13 cellular contexts compared by ENCODE assay signal in genomic region chr1:23594149-23594917, GRCh38. TPM values are rescaled to one million over a fixed set of nuclear protein-coding genes. Genes with fewer than 3 reads are reported as not detected.
DNase-seq lines count a peak whose midpoint lies in the region; ATAC-seq, FAIRE-seq and TF ChIP-seq lines count a peak whose summit lies in the region.
"Had no signal": no experiment of that assay in that cellular context is flagged by ENCODE, and none has a peak within 500 bp of the region (broad histone marks: within the 10 kb centered on the region; RNA-seq: fewer than 3 reads in every experiment).

No MANE protein-coding gene starts in this region.

- H3K36me3 ChIP-seq in HepG2 (replicated peaks in 1 of 2; ENCODE audit: control insufficient read depth in 1 of 2, insufficient read depth in 2 of 2, low read length in 2 of 2) (no peaks in the 10 kb centered on the region), right lobe of liver (no peaks in the 10 kb centered on the region), esophagus squamous epithelium (no peaks in the 10 kb centered on the region)
- H3K36me3 ChIP-seq: left lung, tibial artery had no signal

- no peaks in the 10 kb centered on the region for H3K36me3 Mint-ChIP-seq in T-helper 17 cell (ENCODE audit: low read depth)
- H3K36me3 Mint-ChIP-seq: activated naive CD4-positive, alpha-beta T cell treated with anti-CD3 and anti-CD28 coated beads, Interleukin-2, amount 50 U/mL, for 24 hours had no signal

- no peak for TF ChIP-seq CTCF in HepG2 (CRISPR knock-in tag; IDR thresholded peaks at IDR 0.05)
- TF ChIP-seq CTCF in right lobe of liver (IDR thresholded peaks at IDR 0.05): no peak
- TF ChIP-seq CTCF in esophagus squamous epithelium (IDR thresholded peaks at IDR 0.05): no peak

- CTCF ChIA-PET in HepG2 (lab: Yijun Ruan, JAX; ENCODE audit: low intra/inter-chr PET ratio, low total read pairs): no interaction called here

- in situ Hi-C loops in HepG2 (cut with HindIII; ENCODE audit: extremely low pct_ligation_motif_present, low pct_unique_long_range_greater_than_20kb): no loop called here

- TF ChIP-seq POLR2A in HepG2 (IDR thresholded peaks at IDR 0.05; ENCODE audit: insufficient read depth in 1 of 2, low read depth in 2 of 2, low read length in 2 of 2) (no peak), right lobe of liver (IDR thresholded peaks at IDR 0.05) (no peak), esophagus squamous epithelium (IDR thresholded peaks at IDR 0.05) (no peak)

- H3K27ac ChIP-seq in HepG2 (ENCODE audit: extremely low read length, insufficient read depth, low read length): no peak overlapping the region
- no peak overlapping the region for H3K27ac ChIP-seq in right lobe of liver
- H3K27ac ChIP-seq in esophagus squamous epithelium: peak overlapping the region in 3 of 4 donors; percentile 59 to 85 (median 74)
- H3K27ac ChIP-seq: left lung, tibial artery had no signal

- DNase-seq in HepG2 (ENCODE audit: low spot score): no peak
- DNase-seq in right lobe of liver: no peak
- no peak for DNase-seq in T-helper 17 cell
- no peak for DNase-seq in esophagus squamous epithelium (lab: John Stamatoyannopoulos, UW)
- no peak for DNase-seq in NCI-H128 (lab: John Stamatoyannopoulos, UW; ENCODE audit: unreplicated experiment)
- DNase-seq in D341Med (ENCODE audit: low spot score): no peak
- DNase-seq: hypothalamus, left lung, nucleus accumbens, tibial artery had no signal

- BruUV-seq in HepG2 (replicated peaks; lab: Mats Ljungman, UMichigan): no TSS peak

- H3K27me3 ChIP-seq in HepG2 (ENCODE audit: control insufficient read depth in 1 of 2, insufficient read depth in 2 of 2, low read length in 2 of 2): no peaks in the 10 kb centered on the region
- no peaks in the 10 kb centered on the region for H3K27me3 ChIP-seq in right lobe of liver
- H3K27me3 ChIP-seq in esophagus squamous epithelium: no peaks in the 10 kb centered on the region
- H3K27me3 ChIP-seq: left lung, tibial artery had no signal

- POLR2A ChIA-PET in HepG2 (lab: Yijun Ruan, JAX): interaction anchor here (5.0 kb wide), 1 partner anchor 37 kb away, joined by 54 read pairs; the partner anchor contains the start of gene ID3

- peak overlapping the region; percentile 49 for H3K4me3 Mint-ChIP-seq in T-helper 17 cell
- H3K4me3 Mint-ChIP-seq: activated naive CD4-positive, alpha-beta T cell treated with anti-CD3 and anti-CD28 coated beads, Interleukin-2, amount 50 U/mL, for 24 hours had no signal

- H3K4me1 ChIP-seq in HepG2 (ENCODE audit: insufficient read depth, low read length) (peaks cover 97% of the 10 kb centered on the region), right lobe of liver (no peaks in the 10 kb centered on the region), esophagus squamous epithelium (peaks cover 16 to 68% (median 21%) of the 10 kb centered on the region in 3 donors)

- intact Hi-C loops in HepG2 (cut with micrococcal nuclease; ENCODE audit: unreplicated experiment): loop anchor here (5.0 kb wide), 1 partner anchor 37 kb away; the partner anchor contains the start of gene ID3
- intact Hi-C loops in right lobe of liver (cut with DNase I): no loop called here
- intact Hi-C loops in esophagus squamous epithelium (cut with DNase I): no loop called here

- no peaks in the 10 kb centered on the region for H3K79me2 ChIP-seq in HepG2 (ENCODE audit: insufficient read depth, low read length)

- peak overlapping the region; percentile 66 for H3K4me2 ChIP-seq in HepG2 (ENCODE audit: low read depth, low read length)

- TF ChIP-seq EP300 in HepG2 (IDR thresholded peaks at IDR 0.05; ENCODE audit: low read depth in 2 of 2, low read length in 2 of 2) (no peak), HepG2 (CRISPR knock-in tag; IDR thresholded peaks at IDR 0.05; ENCODE audit: borderline replicate concordance) (no peak)

- peak overlapping the region in 1 of 3 experiments; percentile 54; a peak in 3 of 6 replicates for H3K4me3 ChIP-seq in HepG2 (replicated peaks in 1 of 3; ENCODE audit: insufficient read depth in 1 of 3, low read depth in 2 of 3, low read length in 3 of 3)
- H3K4me3 ChIP-seq in right lobe of liver: no peak overlapping the region
- no peak overlapping the region for H3K4me3 ChIP-seq in esophagus squamous epithelium
- H3K4me3 ChIP-seq: left lung, tibial artery had no signal

- peaks cover 42% of the 10 kb centered on the region for H3K4me1 Mint-ChIP-seq in T-helper 17 cell

- H3K27ac Mint-ChIP-seq in T-helper 17 cell: peak overlapping the region; percentile 84
- H3K27ac Mint-ChIP-seq: activated naive CD4-positive, alpha-beta T cell treated with anti-CD3 and anti-CD28 coated beads, Interleukin-2, amount 50 U/mL, for 24 hours had no signal

- no peaks in the 10 kb centered on the region for H3K27me3 Mint-ChIP-seq in T-helper 17 cell
- H3K27me3 Mint-ChIP-seq: activated naive CD4-positive, alpha-beta T cell treated with anti-CD3 and anti-CD28 coated beads, Interleukin-2, amount 50 U/mL, for 24 hours had no signal

- ATAC-seq in HepG2: no peak
- ATAC-seq in right lobe of liver: no peak
- ATAC-seq in T-helper 17 cell: no peak
- ATAC-seq in HG02678 (IDR thresholded peaks at IDR 0.05; ENCODE audit: unreplicated experiment): no peak
- ATAC-seq in GM18907 (IDR thresholded peaks at IDR 0.05; ENCODE audit: unreplicated experiment): no peak

- FAIRE-seq in HepG2 (lab: Jason Lieb, UNC): no peak

- no peak for TF ChIP-seq RAD21 in HepG2 (CRISPR knock-in tag; IDR thresholded peaks at IDR 0.05)

- H4K20me1 ChIP-seq in HepG2 (ENCODE audit: insufficient read depth, low read length): no peaks in the 10 kb centered on the region

- H2AFZ ChIP-seq in HepG2 (ENCODE audit: low read length): no peak overlapping the region

- H3K9me3 ChIP-seq in HepG2 (ENCODE audit: low read length) (no peaks in the 10 kb centered on the region), right lobe of liver (no peaks in the 10 kb centered on the region), T-helper 17 cell (ENCODE audit: control insufficient read depth, low read length, poor library complexity, severe bottlenecking) (no peaks in the 10 kb centered on the region), esophagus squamous epithelium (no peaks in the 10 kb centered on the region)
- H3K9me3 ChIP-seq: left lung, tibial artery had no signal

- 33% methylated on average over 3 of the region's 3 CpGs for WGBS in HepG2 (ENCODE audit: low lambda C conversion rate)
- 75% methylated on average over 2 of the region's 3 CpGs for WGBS in right lobe of liver (ENCODE audit: insufficient coverage, low coverage, low lambda C conversion rate, missing lambda C conversion rate)
- WGBS in esophagus squamous epithelium, 2 donors: 28 to 56% methylated on average over 3 of the region's 3 CpGs

- H3K9ac ChIP-seq in HepG2 (ENCODE audit: insufficient read depth, low read depth, low read length): peak overlapping the region; percentile 7; the same call in 1 of the 2 replicates

TF ChIP-seq in HepG2, 621 proteins besides CTCF, POLR2A, EP300 and RAD21 (continues in another document):
- no peak for TF ChIP-seq CEBPB (IDR thresholded peaks at IDR 0.05; ENCODE audit: borderline replicate concordance, low read depth, low read length)
- 0 out of 2 replicates have a peak, but pooled peaks have one; percentile 36 for TF ChIP-seq THAP7 (CRISPR knock-in tag; IDR thresholded peaks at IDR 0.05)
- TF ChIP-seq TARDBP (CRISPR knock-in tag; IDR thresholded peaks at IDR 0.05): 0 out of 2 replicates have a peak, but pooled peaks have one; percentile 15
- TF ChIP-seq ZSCAN25 (CRISPR knock-in tag; IDR thresholded peaks at IDR 0.05): 0 out of 2 replicates have a peak, but pooled peaks have one; percentile 22
- no peak for TF ChIP-seq SNAI1 (CRISPR knock-in tag; IDR thresholded peaks at IDR 0.05; ENCODE audit: borderline replicate concordance)
- TF ChIP-seq NFYC (CRISPR knock-in tag; IDR thresholded peaks at IDR 0.05): no peak
- TF ChIP-seq AKAP8 (CRISPR knock-in tag; IDR thresholded peaks at IDR 0.05): no peak
- no peak for TF ChIP-seq ESRRA (CRISPR knock-in tag; IDR thresholded peaks at IDR 0.05; ENCODE audit: low read depth)
- TF ChIP-seq NKX3-1 (CRISPR knock-in tag; IDR thresholded peaks at IDR 0.05): no peak
- no peak for TF ChIP-seq MTF1 (CRISPR knock-in tag; IDR thresholded peaks at IDR 0.05)
- TF ChIP-seq ZNF556 (CRISPR knock-in tag; IDR thresholded peaks at IDR 0.05; ENCODE audit: borderline replicate concordance): no peak

RNA-seq across cellular contexts. Expression of gene ID3, which starts 35.0 kb away (rescaled TPM):
- 67.8 and 115 TPM in 2 replicates for total RNA-seq in HepG2 (2016; rRNA removed; fragmentation: Illumina TruSeq; extraction: Trizol)
- total RNA-seq in HepG2 (2016; cell fraction: cytosol; rRNA removed; fragmentation: Illumina TruSeq; extraction: Trizol; ENCODE audit: low read depth): 119 and 126 TPM in 2 replicates
- 65.6 and 120 TPM in 2 replicates for total RNA-seq in HepG2 (2016; cell fraction: insoluble cytoplasmic fraction; rRNA removed; fragmentation: Illumina TruSeq; extraction: Trizol)
- 79.8 and 82.4 TPM in 2 replicates for total RNA-seq in HepG2 (2016; cell fraction: membrane; rRNA removed; fragmentation: Illumina TruSeq; extraction: Trizol)
- total RNA-seq in HepG2 (2016; cell fraction: nucleus; rRNA removed; fragmentation: Illumina TruSeq; extraction: Trizol): 82.3 and 85.6 TPM in 2 replicates
- polyA plus RNA-seq in HepG2 (2011; rRNA removed): 34.9 and 64.8 TPM in 2 replicates
- polyA plus RNA-seq in HepG2 (2011; cell fraction: cytosol; rRNA removed): 40.3 and 106 TPM in 2 replicates
- polyA plus RNA-seq in HepG2 (2011; cell fraction: nucleus; rRNA removed): 50.4 and 124 TPM in 2 replicates
- 19.1 and 19.4 TPM in 2 replicates for polyA plus RNA-seq in HepG2 (2012)
- polyA plus RNA-seq in HepG2 (2016; cell fraction: cytosol; fragmentation: Illumina TruSeq; extraction: Trizol; ENCODE audit: low read depth): 19.4 and 20.9 TPM in 2 replicates
- polyA plus RNA-seq in HepG2 (2016; cell fraction: insoluble cytoplasmic fraction; fragmentation: Illumina TruSeq; extraction: Trizol; ENCODE audit: low read depth): 67.3 and 67.6 TPM in 2 replicates
- polyA plus RNA-seq in HepG2 (2016; cell fraction: membrane; fragmentation: Illumina TruSeq; extraction: Trizol; ENCODE audit: low read depth): 27.8 and 28.9 TPM in 2 replicates
- polyA plus RNA-seq in HepG2 (2016; cell fraction: nucleus; fragmentation: Illumina TruSeq; extraction: Trizol; ENCODE audit: insufficient read depth, low read depth): 106 and 110 TPM in 2 replicates
- 66.2 and 315 TPM in 2 replicates for polyA minus RNA-seq in HepG2 (2011; rRNA and poly(A)+ RNA removed; ENCODE audit: low replicate concordance)
- polyA minus RNA-seq in HepG2 (2011; cell fraction: cytosol; rRNA and poly(A)+ RNA removed): 18.4 and 43.5 TPM in 2 replicates
- polyA minus RNA-seq in HepG2 (2011; cell fraction: nucleus; rRNA and poly(A)+ RNA removed): 53.5 and 115 TPM in 2 replicates
- 10 to 100 TPM; 12.7 to 44.6 (median 27.0) TPM for total RNA-seq in right lobe of liver
- total RNA-seq in T-helper 17 cell: 10 to 100 TPM in 1 of 2 donors, 1 to 10 TPM in 1; 8.6 to 10.7 TPM
- 10 to 100 TPM; 12.6 to 62.9 (median 37.5) TPM for total RNA-seq in esophagus squamous epithelium

Comparison
In these comparisons a context has a peak if more than half of its experiments do, and no peak if none do; other contexts are left out.
1. H3K27ac ChIP-seq: peak in esophagus squamous epithelium (3 of 4); none in HepG2 (single experiment) and right lobe of liver (0 of 3).